9 cellular contexts compared by ENCODE assay signal in genomic region chr20:47361268-47361665, GRCh38. TPM values are rescaled to one million over a fixed set of nuclear protein-coding genes. Genes with fewer than 3 reads are reported as not detected.
DNase-seq lines count a peak whose midpoint lies in the region; ATAC-seq and TF ChIP-seq lines count a peak whose summit lies in the region.
"Had no signal": no experiment of that assay in that cellular context is flagged by ENCODE, and none has a peak within 500 bp of the region (broad histone marks: within the 10 kb centered on the region; RNA-seq: fewer than 3 reads in every experiment).

No MANE protein-coding gene starts in this region.

- POLR2A ChIA-PET in activated CD4-positive, alpha-beta T cell treated with anti-CD3 and anti-CD28 coated beads for 36 hours (lab: Charles Lee) = no interaction called here
- POLR2A ChIA-PET in GM10248 (lab: Yijun Ruan, JAX) = no interaction called here

- H3K27ac ChIP-seq in Karpas-422 (ENCODE audit: low read length) (no peak overlapping the region), temporal lobe (ENCODE audit: low read depth, low read length) (peak overlapping the region; percentile 100)

- H3K27me3 ChIP-seq in Karpas-422 (ENCODE audit: low read length) = no peaks in the 10 kb centered on the region

- no peak for ATAC-seq in memory B cell (ENCODE audit: low read depth)
- ATAC-seq in activated CD4-positive, alpha-beta T cell treated with anti-CD3 and anti-CD28 coated beads for 36 hours = no peak
- no peak for ATAC-seq in sciatic nerve

- intact Hi-C loops in activated CD4-positive, alpha-beta T cell treated with anti-CD3 and anti-CD28 coated beads for 36 hours (cut with DNase I, micrococcal nuclease) = no loop called here
- intact Hi-C loops in sciatic nerve (cut with DNase I) = loop anchor here (5.0 kb wide), 1 partner anchor 44 kb away; no protein-coding TSS in a partner anchor

- H3K4me3 ChIP-seq in Karpas-422 (ENCODE audit: low read length) = no peak overlapping the region

- H3K9me2 ChIP-seq in Karpas-422 (replicated peaks; ENCODE audit: insufficient read depth, low read length) = no peaks in the 10 kb centered on the region

- H3K9me3 Mint-ChIP-seq in brain (peaks cover 0 to 3% (median 0%) of the 10 kb centered on the region in 5 experiments), memory B cell (no peaks in the 10 kb centered on the region)
- no peaks in the 10 kb centered on the region for H3K9me3 Mint-ChIP-seq in activated CD4-positive, alpha-beta T cell treated with anti-CD3 and anti-CD28 coated beads for 36 hours (ENCODE audit: low read depth)
- H3K9me3 Mint-ChIP-seq: activated naive CD4-positive, alpha-beta T cell treated with anti-CD3 and anti-CD28 coated beads for 36 hours had no signal

- peak overlapping the region; percentile 92; the same call in 1 of the 2 replicates for H3K9ac ChIP-seq in Karpas-422 (ENCODE audit: low read length)

- no peak overlapping the region for H3K27ac Mint-ChIP-seq in brain
- H3K27ac Mint-ChIP-seq in memory B cell = no peak overlapping the region
- H3K27ac Mint-ChIP-seq in activated CD4-positive, alpha-beta T cell treated with anti-CD3 and anti-CD28 coated beads for 36 hours = no peak overlapping the region
- H3K27ac Mint-ChIP-seq: activated naive CD4-positive, alpha-beta T cell treated with anti-CD3 and anti-CD28 coated beads for 36 hours had no signal

- H3K9me3 ChIP-seq in Karpas-422 (ENCODE audit: low read length) = no peaks in the 10 kb centered on the region

- peaks cover 49% of the 10 kb centered on the region for H3K4me1 ChIP-seq in Karpas-422 (ENCODE audit: low read length)

- H3K4me3 Mint-ChIP-seq in brain (peak overlapping the region in 4 of 5 experiments; percentile 56 to 72 (median 66)), memory B cell (peak overlapping the region; percentile 9)
- no peak overlapping the region for H3K4me3 Mint-ChIP-seq in activated CD4-positive, alpha-beta T cell treated with anti-CD3 and anti-CD28 coated beads for 36 hours
- H3K4me3 Mint-ChIP-seq: activated naive CD4-positive, alpha-beta T cell treated with anti-CD3 and anti-CD28 coated beads for 36 hours had no signal

- peak overlapping the region; percentile 97 for H3K4me2 ChIP-seq in Karpas-422 (ENCODE audit: low read depth, low read length, poor library complexity, severe bottlenecking)

- peaks cover 3% of the 10 kb centered on the region for H3K79me2 ChIP-seq in Karpas-422 (ENCODE audit: low read length)

- no peaks in the 10 kb centered on the region for H3K36me3 ChIP-seq in Karpas-422 (ENCODE audit: insufficient read depth, low read length)

- peaks cover 7% of the 10 kb centered on the region for H3K27me3 Mint-ChIP-seq in brain
- H3K27me3 Mint-ChIP-seq in memory B cell = no peaks in the 10 kb centered on the region
- H3K27me3 Mint-ChIP-seq in activated CD4-positive, alpha-beta T cell treated with anti-CD3 and anti-CD28 coated beads for 36 hours = no peaks in the 10 kb centered on the region

- H3K4me1 Mint-ChIP-seq in brain (no peaks in the 10 kb centered on the region), memory B cell (peaks cover 49% of the 10 kb centered on the region)
- H3K4me1 Mint-ChIP-seq in activated CD4-positive, alpha-beta T cell treated with anti-CD3 and anti-CD28 coated beads for 36 hours = peaks cover 44% of the 10 kb centered on the region

- H3K36me3 Mint-ChIP-seq in brain = no peaks in the 10 kb centered on the region
- H3K36me3 Mint-ChIP-seq in memory B cell = no peaks in the 10 kb centered on the region
- H3K36me3 Mint-ChIP-seq in activated CD4-positive, alpha-beta T cell treated with anti-CD3 and anti-CD28 coated beads for 36 hours (ENCODE audit: low read depth) = no peaks in the 10 kb centered on the region

- no peak for TF ChIP-seq CTCF in brain (conservative IDR thresholded peaks at IDR 0.05)
- no peak for TF ChIP-seq CTCF in GM10248 (IDR thresholded peaks at IDR 0.05; ENCODE audit: control extremely low read depth, extremely low read depth, low read depth, missing control alignments)

- no peaks in the 10 kb centered on the region for H4K20me1 ChIP-seq in Karpas-422 (ENCODE audit: insufficient read depth, low read depth, low read length)

- DNase-seq in Karpas-422 (no peak), memory B cell (ENCODE audit: low spot score in 2 of 2) (no peak), middle frontal gyrus (ENCODE audit: extremely low spot score, low spot score) (no peak), GM10248 (ENCODE audit: extremely low spot score) (no peak), sciatic nerve (ENCODE audit: low spot score) (no peak)
- DNase-seq in activated CD4-positive, alpha-beta T cell treated with anti-CD3 and anti-CD28 coated beads for 36 hours = no peak
- DNase-seq: activated naive CD4-positive, alpha-beta T cell treated with anti-CD3 and anti-CD28 coated beads for 36 hours had no signal

- CTCF ChIA-PET in activated CD4-positive, alpha-beta T cell treated with anti-CD3 and anti-CD28 coated beads for 36 hours (lab: Charles Lee) = interaction anchor here (1.2 to 2.1 kb wide), 3 partner anchors 23 to 88 kb away, joined by 3 to 6 read pairs (median 6); no protein-coding TSS in a partner anchor
- CTCF ChIA-PET in GM10248 (lab: Yijun Ruan, JAX) = interaction anchor here (1.1 to 14.0 kb wide), 6 partner anchors 11 to 273 kb away, joined by 3 to 203 read pairs (median 6); no protein-coding TSS in a partner anchor

- H2AFZ ChIP-seq in Karpas-422 (ENCODE audit: low read length) = peak overlapping the region; percentile 91; the same call in 1 of the 2 replicates

RNA-seq across cellular contexts. Expression of gene ZMYND8, which starts 4.8 kb away (rescaled TPM):
- 33.0 and 44.1 TPM in 2 replicates for total RNA-seq in Karpas-422 (2014; rRNA removed; shearing (Covaris generic); ENCODE audit: low replicate concordance)
- polyA plus RNA-seq in brain (ENCODE audit: insufficient read depth, low read depth, low replicate concordance) = 29.9 TPM
- total RNA-seq in temporal lobe (32.2 TPM), sciatic nerve (49.3 TPM)
- 10 to 100 TPM; 33.7 to 50.3 TPM for total RNA-seq in activated CD4-positive, alpha-beta T cell treated with anti-CD3 and anti-CD28 coated beads for 36 hours
